8 cellular contexts compared by ENCODE assay signal in genomic region chr11:66328307-66329144, GRCh38. TPM values are rescaled to one million over a fixed set of nuclear protein-coding genes. Genes with fewer than 3 reads are reported as not detected.
DNase-seq lines count a peak whose midpoint lies in the region; ATAC-seq and TF ChIP-seq lines count a peak whose summit lies in the region.

No MANE protein-coding gene starts in this region.

- ATAC-seq in GM21515 (IDR thresholded peaks at IDR 0.05; ENCODE audit: unreplicated experiment) (peak; percentile 53), T-helper 17 cell (peak; percentile 91), GM19324 (IDR thresholded peaks at IDR 0.05; ENCODE audit: low FRiP score, unreplicated experiment) (no peak)

- H3K4me1 Mint-ChIP-seq in T-helper 17 cell: peaks cover 19% of the 10 kb centered on the region

- H4K20me1 ChIP-seq in hepatocyte (ENCODE audit: insufficient read depth, poor library complexity, severe bottlenecking): no peaks in the 10 kb centered on the region

- H3K36me3 Mint-ChIP-seq in T-helper 17 cell (ENCODE audit: low read depth): no peaks in the 10 kb centered on the region

- intact Hi-C loops in sigmoid colon (cut with DNase I): loop anchor here (1.0 to 5.0 kb wide), 2 partner anchors 16 to 59 kb away; no protein-coding TSS in a partner anchor

- peak; percentile 88 for TF ChIP-seq CTCF in BE2C (IDR thresholded peaks at IDR 0.05; ENCODE audit: low read depth, low read length)
- peak; percentile 94 for TF ChIP-seq CTCF in hepatocyte (IDR thresholded peaks at IDR 0.05; ENCODE audit: poor library complexity)
- peak; percentile 95 to 99 (median 98) for TF ChIP-seq CTCF in sigmoid colon (IDR thresholded peaks at IDR 0.05)

- peak overlapping the region; percentile 25 for H3K4me3 Mint-ChIP-seq in T-helper 17 cell

- 19% methylated on average over 19 of the region's 19 CpGs for WGBS in hepatocyte (ENCODE audit: low lambda C conversion rate, missing lambda C conversion rate)
- WGBS in sigmoid colon, 2 donors: 9 to 13% methylated on average over 19 of the region's 19 CpGs

- no peaks in the 10 kb centered on the region for H3K27me3 Mint-ChIP-seq in T-helper 17 cell

- H3K79me2 ChIP-seq in hepatocyte: no peaks in the 10 kb centered on the region

- H3K27me3 ChIP-seq in BE2C (no peaks in the 10 kb centered on the region), hepatocyte (no peaks in the 10 kb centered on the region), sigmoid colon (no peaks in the 10 kb centered on the region)

- DNase-seq in BE2C: peak; percentile 90
- peak; percentile 82 for DNase-seq in NCI-H1436 (lab: John Stamatoyannopoulos, UW)
- peak; percentile 68 to 70 (median 68) for DNase-seq in T-helper 17 cell
- DNase-seq in anterior cingulate cortex (lab: John Stamatoyannopoulos, UW): peak in 54 of 58 donors; percentile 20 to 84 (median 57)
- peak; percentile 83 for DNase-seq in hepatocyte (ENCODE audit: low spot score)
- peak; percentile 88 for DNase-seq in sigmoid colon

- H3K4me3 ChIP-seq in BE2C (ENCODE audit: low read depth, low read length) (peak overlapping the region; percentile 32), hepatocyte (no peak overlapping the region), sigmoid colon (no peak overlapping the region)

- H2AFZ ChIP-seq in hepatocyte: peak overlapping the region; percentile 52

- peak overlapping the region; percentile 68 for H3K4me2 ChIP-seq in hepatocyte

- no peaks in the 10 kb centered on the region for H3K36me3 ChIP-seq in BE2C
- no peaks in the 10 kb centered on the region for H3K36me3 ChIP-seq in hepatocyte (replicated peaks; ENCODE audit: insufficient read depth, low read depth)
- peaks cover 0 to 11% (median 0%) of the 10 kb centered on the region in 4 donors for H3K36me3 ChIP-seq in sigmoid colon

- no peak for TF ChIP-seq POLR2A in sigmoid colon (IDR thresholded peaks at IDR 0.05)

- H3K9me2 ChIP-seq in hepatocyte (replicated peaks; ENCODE audit: insufficient read depth): no peaks in the 10 kb centered on the region

- no peaks in the 10 kb centered on the region for H3K9me3 ChIP-seq in BE2C
- no peaks in the 10 kb centered on the region for H3K9me3 ChIP-seq in T-helper 17 cell (ENCODE audit: control insufficient read depth, low read length, poor library complexity, severe bottlenecking)
- no peaks in the 10 kb centered on the region for H3K9me3 ChIP-seq in hepatocyte (ENCODE audit: low read depth)
- H3K9me3 ChIP-seq in sigmoid colon: no peaks in the 10 kb centered on the region

- TF ChIP-seq EP300 in sigmoid colon (IDR thresholded peaks at IDR 0.05): no peak

- H3K4me1 ChIP-seq in BE2C: peaks cover 22% of the 10 kb centered on the region
- H3K4me1 ChIP-seq in hepatocyte (ENCODE audit: insufficient read depth): peaks cover 46% of the 10 kb centered on the region
- peaks cover 0 to 34% (median 31%) of the 10 kb centered on the region in 4 donors for H3K4me1 ChIP-seq in sigmoid colon

- no peak overlapping the region for H3K27ac Mint-ChIP-seq in T-helper 17 cell

- H3K27ac ChIP-seq in hepatocyte: peak overlapping the region; percentile 94
- H3K27ac ChIP-seq in sigmoid colon: peak overlapping the region; percentile 1 to 81 (median 54)

RNA-seq across cellular contexts. Expression of gene RIN1, which starts 7.7 kb away (rescaled TPM):
- 18.0 TPM for polyA plus RNA-seq in BE2C (2012; ENCODE audit: insufficient read depth, insufficient read length, low read depth)
- total RNA-seq in T-helper 17 cell: 1 to 10 TPM; 1.9 to 3.4 TPM
- 4.3 and 6.2 TPM in 2 replicates for total RNA-seq in hepatocyte
- 9.5 and 12.8 TPM in 2 replicates for polyA plus RNA-seq in hepatocyte
- total RNA-seq in sigmoid colon: 1 to 10 TPM in 3 of 4 donors, under 1 TPM in 1; 0.68 to 6.1 (median 2.4) TPM
- polyA plus RNA-seq in sigmoid colon: 10 to 100 TPM in 1 of 3 donors, 1 to 10 TPM in 2; 2.4 to 10.2 (median 3.2) TPM

RNA-seq across cellular contexts. Expression of gene CD248, which starts 11.7 kb away (rescaled TPM):
- 93.0 TPM for polyA plus RNA-seq in BE2C (2012; ENCODE audit: insufficient read depth, insufficient read length, low read depth)
- total RNA-seq in T-helper 17 cell (not detected), hepatocyte (19.9 and 24.6 TPM in 2 replicates), sigmoid colon (10 to 100 TPM in 2 of 4 donors, 1 to 10 TPM in 2; 5.8 to 26.3 (median 13.0) TPM)
- polyA plus RNA-seq in hepatocyte (210 and 250 TPM in 2 replicates), sigmoid colon (10 to 100 TPM in 1 of 3 donors, 1 to 10 TPM in 2; 1.2 to 13.7 (median 3.0) TPM)

RNA-seq across cellular contexts. Expression of gene BRMS1, which starts 16.4 kb away (rescaled TPM):
- polyA plus RNA-seq in BE2C (2012; ENCODE audit: insufficient read depth, insufficient read length, low read depth): 109 TPM
- total RNA-seq in T-helper 17 cell: 10 to 100 TPM; 44.3 to 53.9 TPM
- 34.5 and 39.7 TPM in 2 replicates for total RNA-seq in hepatocyte
- 48.6 and 54.0 TPM in 2 replicates for polyA plus RNA-seq in hepatocyte
- 10 to 100 TPM; 20.2 to 36.2 (median 24.9) TPM for total RNA-seq in sigmoid colon
- polyA plus RNA-seq in sigmoid colon: 10 to 100 TPM; 65.4 to 81.8 (median 72.1) TPM

RNA-seq across cellular contexts. Expression of gene B4GAT1, which starts 18.9 kb away (rescaled TPM):
- 52.0 TPM for polyA plus RNA-seq in BE2C (2012; ENCODE audit: insufficient read depth, insufficient read length, low read depth)
- total RNA-seq in T-helper 17 cell: 1 to 10 TPM; 2.4 to 2.8 TPM
- total RNA-seq in hepatocyte: 41.5 and 41.9 TPM in 2 replicates
- polyA plus RNA-seq in hepatocyte: 37.4 and 40.8 TPM in 2 replicates
- total RNA-seq in sigmoid colon: 10 to 100 TPM; 41.4 to 43.5 (median 43.1) TPM
- 10 to 100 TPM in 1 of 3 donors, 1 to 10 TPM in 2; 4.2 to 17.4 (median 4.8) TPM for polyA plus RNA-seq in sigmoid colon

RNA-seq across cellular contexts. Expression of gene TMEM151A, which starts 36.8 kb away (rescaled TPM):
- 16.8 TPM for polyA plus RNA-seq in BE2C (2012; ENCODE audit: insufficient read depth, insufficient read length, low read depth)
- total RNA-seq in T-helper 17 cell: under 1 TPM; 0.16 to 0.32 TPM
- total RNA-seq in hepatocyte: 20.6 and 21.4 TPM in 2 replicates
- polyA plus RNA-seq in hepatocyte: 36.4 and 48.6 TPM in 2 replicates
- under 1 TPM in 2 of 4 donors, not detected in 2; 0.27 to 0.36 TPM for total RNA-seq in sigmoid colon
- under 1 TPM in 1 of 3 donors, not detected in 2; 0.36 TPM for polyA plus RNA-seq in sigmoid colon

Comparison
In these comparisons a context has a peak if more than half of its experiments do, and no peak if none do; other contexts are left out.
1. RNA of gene CD248, which starts 11.7 kb away (total RNA-seq): 19.9 to 24.6 TPM in hepatocyte and 5.8 to 26.3 TPM in sigmoid colon; not detected in T-helper 17 cell; every median in the first group is over 4 times any median in the second.
2. Peak in every context shown above with its lines, with median percentiles within 50 percentile points of each other: DNase-seq and CTCF ChIP-seq.